In genomic region chr2:239061824-239062560, GRCh38 we compare ENCODE assay signal across 18 cellular contexts.
"Had no signal": no experiment of that assay in that cellular context is flagged by ENCODE, and none has a peak within 500 bp of the region (broad histone marks: within the 10 kb centered on the region; RNA-seq: fewer than 3 reads in every experiment).

No MANE protein-coding gene starts in this region.

- H3K4me3 ChIP-seq: ascending aorta, colonic mucosa, lung, sigmoid colon had no signal

- H3K9me3 Mint-ChIP-seq: activated CD4-positive, alpha-beta T cell treated with anti-CD3 and anti-CD28 coated beads, Interleukin-2, amount 10 ng/mL, durations not matched to agents 7 days and 5 days; activated T-cell treated with anti-CD3 and anti-CD28 coated beads, Interleukin-2, amount 50 U/mL, for 24 hours; central memory CD8-positive, alpha-beta T cell; nephron; stimulated activated naive B cell treated with anti-CD40 and anti-IgM and Interleukin-4, amounts not matched to agents 10 μg/mL and 1 μg/mL and 100 μg/mL, for 72 hours had no signal

- H3K27ac ChIP-seq: ascending aorta, colonic mucosa, foreskin keratinocyte, sigmoid colon had no signal

- H3K27me3 Mint-ChIP-seq: activated CD4-positive, alpha-beta T cell treated with anti-CD3 and anti-CD28 coated beads, Interleukin-2, amount 10 ng/mL, durations not matched to agents 7 days and 5 days; activated T-cell treated with anti-CD3 and anti-CD28 coated beads, Interleukin-2, amount 50 U/mL, for 24 hours; central memory CD8-positive, alpha-beta T cell; stimulated activated naive B cell treated with anti-CD40 and anti-IgM and Interleukin-4, amounts not matched to agents 10 μg/mL and 1 μg/mL and 100 μg/mL, for 72 hours had no signal

- ATAC-seq: activated CD4-positive, CD25-positive, alpha-beta regulatory T cell treated with anti-CD3 and anti-CD28 coated beads, Interleukin-2, amount 50 U/mL, for 24 hours; activated CD8-positive, alpha-beta T cell treated with anti-CD3 and anti-CD28 coated beads, Interleukin-2, amount 10 ng/mL, durations not matched to agents 7 days and 5 days; foreskin keratinocyte; left cardiac atrium; stimulated activated naive B cell treated with anti-CD40 and anti-IgM and Interleukin-4, amounts not matched to agents 10 μg/mL and 1 μg/mL and 100 μg/mL, for 72 hours had no signal

- H3K27ac Mint-ChIP-seq: activated CD4-positive, alpha-beta T cell treated with anti-CD3 and anti-CD28 coated beads, Interleukin-2, amount 10 ng/mL, durations not matched to agents 7 days and 5 days; activated CD8-positive, alpha-beta T cell treated with anti-CD3 and anti-CD28 coated beads, Interleukin-2, amount 10 ng/mL, durations not matched to agents 7 days and 5 days; activated naive CD4-positive, alpha-beta T cell treated with anti-CD3 and anti-CD28 coated beads for 36 hours; activated T-cell treated with anti-CD3 and anti-CD28 coated beads, Interleukin-2, amount 50 U/mL, for 24 hours had no signal

- FAIRE-seq: islet of Langerhans, TTC549 had no signal

- H3K9me3 ChIP-seq: ascending aorta, colonic mucosa had no signal

- H3K4me1 Mint-ChIP-seq: activated CD4-positive, alpha-beta T cell treated with anti-CD3 and anti-CD28 coated beads, Interleukin-2, amount 10 ng/mL, durations not matched to agents 7 days and 5 days; central memory CD8-positive, alpha-beta T cell; nephron; stimulated activated naive B cell treated with anti-CD40 and anti-IgM and Interleukin-4, amounts not matched to agents 10 μg/mL and 1 μg/mL and 100 μg/mL, for 72 hours had no signal

- DNase-seq: activated CD4-positive, alpha-beta T cell treated with anti-CD3 and anti-CD28 coated beads, Interleukin-2, amount 10 ng/mL, durations not matched to agents 7 days and 5 days; activated CD8-positive, alpha-beta T cell treated with anti-CD3 and anti-CD28 coated beads, Interleukin-2, amount 10 ng/mL, durations not matched to agents 7 days and 5 days; activated naive CD4-positive, alpha-beta T cell treated with anti-CD3 and anti-CD28 coated beads for 36 hours; activated T-cell treated with anti-CD3 and anti-CD28 coated beads, Interleukin-2, amount 50 U/mL, for 24 hours; colonic mucosa; foreskin keratinocyte; hippocampal formation; left cardiac atrium; nucleus accumbens; sigmoid colon; stimulated activated naive B cell treated with anti-CD40 and anti-IgM and Interleukin-4, amounts not matched to agents 10 μg/mL and 1 μg/mL and 100 μg/mL, for 72 hours had no signal

- H3K36me3 ChIP-seq: colonic mucosa had no signal

- H3K27me3 ChIP-seq: ascending aorta, colonic mucosa, foreskin keratinocyte, sigmoid colon had no signal

- H3K4me1 ChIP-seq: ascending aorta, colonic mucosa, foreskin keratinocyte, sigmoid colon had no signal

- H3K4me3 Mint-ChIP-seq: activated CD4-positive, alpha-beta T cell treated with anti-CD3 and anti-CD28 coated beads, Interleukin-2, amount 10 ng/mL, durations not matched to agents 7 days and 5 days; activated CD8-positive, alpha-beta T cell treated with anti-CD3 and anti-CD28 coated beads, Interleukin-2, amount 10 ng/mL, durations not matched to agents 7 days and 5 days; activated naive CD4-positive, alpha-beta T cell treated with anti-CD3 and anti-CD28 coated beads for 36 hours; activated T-cell treated with anti-CD3 and anti-CD28 coated beads, Interleukin-2, amount 50 U/mL, for 24 hours; central memory CD8-positive, alpha-beta T cell; nephron; stimulated activated naive B cell treated with anti-CD40 and anti-IgM and Interleukin-4, amounts not matched to agents 10 μg/mL and 1 μg/mL and 100 μg/mL, for 72 hours had no signal
